ENCODE assay signal across 9 cellular contexts in genomic region chr6:25366785-25367657, GRCh38.
DNase-seq lines count a peak whose midpoint lies in the region; ATAC-seq and TF ChIP-seq lines count a peak whose summit lies in the region.
"Had no signal": no experiment of that assay in that cellular context is flagged by ENCODE, and none has a peak within 500 bp of the region (broad histone marks: within the 10 kb centered on the region; RNA-seq: fewer than 3 reads in every experiment).

No MANE protein-coding gene starts in this region.

- peak overlapping the region; percentile 86 for H3K27ac Mint-ChIP-seq in activated CD8-positive, alpha-beta T cell treated with anti-CD3 and anti-CD28 coated beads for 36 hours
- H3K27ac Mint-ChIP-seq in memory B cell: peak overlapping the region; percentile 33

- intact Hi-C loops in activated CD8-positive, alpha-beta T cell treated with anti-CD3 and anti-CD28 coated beads for 36 hours (cut with micrococcal nuclease): loop anchor here (5.0 kb wide), 1 partner anchor 90 kb away; the partner anchor contains the start of gene CARMIL1

- in situ Hi-C loops in GM13976 (cut with MboI; ENCODE audit: low sequenced_read_pairs, unreplicated experiment): no loop called here

- H3K9me3 Mint-ChIP-seq in activated CD8-positive, alpha-beta T cell treated with anti-CD3 and anti-CD28 coated beads for 36 hours: peaks cover under 1% of the 10 kb centered on the region
- H3K9me3 Mint-ChIP-seq in memory B cell: no peaks in the 10 kb centered on the region

- H3K36me3 ChIP-seq in MG63: no peaks in the 10 kb centered on the region

- TF ChIP-seq CTCF in GM13976 (IDR thresholded peaks at IDR 0.05; ENCODE audit: borderline replicate concordance, control extremely low read depth, extremely low read depth, insufficient read depth, missing control alignments): no peak
- no peak for TF ChIP-seq CTCF in activated CD8-positive, alpha-beta T cell treated with anti-CD3 and anti-CD28 coated beads for 36 hours (IDR thresholded peaks at IDR 0.05)

- peaks cover 62% of the 10 kb centered on the region for H3K4me1 Mint-ChIP-seq in activated CD8-positive, alpha-beta T cell treated with anti-CD3 and anti-CD28 coated beads for 36 hours (ENCODE audit: low read depth)
- peaks cover 45% of the 10 kb centered on the region for H3K4me1 Mint-ChIP-seq in memory B cell

- no peak overlapping the region for H3K4me3 ChIP-seq in MG63

- no peaks in the 10 kb centered on the region for H3K27me3 ChIP-seq in MG63

- ATAC-seq in HG02759 (IDR thresholded peaks at IDR 0.05; ENCODE audit: unreplicated experiment) (peak; percentile 57), memory B cell (ENCODE audit: low read depth) (peak; percentile 48), HG03565 (IDR thresholded peaks at IDR 0.05; ENCODE audit: unreplicated experiment) (no peak)
- ATAC-seq in activated CD8-positive, alpha-beta T cell treated with anti-CD3 and anti-CD28 coated beads for 36 hours: peak; percentile 59
- ATAC-seq: Panc1 had no signal

- H3K9me3 ChIP-seq in MG63: no peaks in the 10 kb centered on the region

- POLR2A ChIA-PET in activated CD8-positive, alpha-beta T cell treated with anti-CD3 and anti-CD28 coated beads for 36 hours (lab: Charles Lee): interaction anchor here (0.6 to 0.9 kb wide), 2 partner anchors 88 to 97 kb away, joined by 3 read pairs; partner anchors contain the start of gene CARMIL1

- DNase-seq in GM13976 (ENCODE audit: low spot score): peak; percentile 30
- DNase-seq in activated CD8-positive, alpha-beta T cell treated with anti-CD3 and anti-CD28 coated beads for 36 hours: peak; percentile 66
- DNase-seq in memory B cell (ENCODE audit: low spot score in 2 of 2): no peak
- DNase-seq in MG63: no peak
- no peak for DNase-seq in OCI-M2 (lab: John Stamatoyannopoulos, UW; ENCODE audit: unreplicated experiment)
- DNase-seq in NCI-H1694 (lab: John Stamatoyannopoulos, UW): no peak

- H3K27me3 Mint-ChIP-seq in activated CD8-positive, alpha-beta T cell treated with anti-CD3 and anti-CD28 coated beads for 36 hours: no peaks in the 10 kb centered on the region
- H3K27me3 Mint-ChIP-seq in memory B cell: no peaks in the 10 kb centered on the region

- CTCF ChIA-PET in activated CD8-positive, alpha-beta T cell treated with anti-CD3 and anti-CD28 coated beads for 36 hours (lab: Charles Lee): interaction anchor here (0.9 to 3.0 kb wide), 7 partner anchors 10 to 189 kb away, joined by 4 to 12 read pairs (median 5); partner anchors contain the start of gene CARMIL1

- H3K4me3 Mint-ChIP-seq in activated CD8-positive, alpha-beta T cell treated with anti-CD3 and anti-CD28 coated beads for 36 hours: peak overlapping the region; percentile 71
- H3K4me3 Mint-ChIP-seq in memory B cell: peak overlapping the region; percentile 62

- H3K36me3 Mint-ChIP-seq in activated CD8-positive, alpha-beta T cell treated with anti-CD3 and anti-CD28 coated beads for 36 hours (ENCODE audit: low read depth): no peaks in the 10 kb centered on the region
- H3K36me3 Mint-ChIP-seq in memory B cell: no peaks in the 10 kb centered on the region

Comparison
In these comparisons a context has a peak if more than half of its experiments do, and no peak if none do; other contexts are left out.
1. DNase-seq: peak in GM13976 (single experiment) and activated CD8-positive, alpha-beta T cell treated with anti-CD3 and anti-CD28 coated beads for 36 hours (single experiment); none in memory B cell (0 of 2), MG63 (single experiment), OCI-M2 (single experiment) and NCI-H1694 (single experiment).